ENCODE assay signal across 8 cellular contexts in the genomic region with DNA sequence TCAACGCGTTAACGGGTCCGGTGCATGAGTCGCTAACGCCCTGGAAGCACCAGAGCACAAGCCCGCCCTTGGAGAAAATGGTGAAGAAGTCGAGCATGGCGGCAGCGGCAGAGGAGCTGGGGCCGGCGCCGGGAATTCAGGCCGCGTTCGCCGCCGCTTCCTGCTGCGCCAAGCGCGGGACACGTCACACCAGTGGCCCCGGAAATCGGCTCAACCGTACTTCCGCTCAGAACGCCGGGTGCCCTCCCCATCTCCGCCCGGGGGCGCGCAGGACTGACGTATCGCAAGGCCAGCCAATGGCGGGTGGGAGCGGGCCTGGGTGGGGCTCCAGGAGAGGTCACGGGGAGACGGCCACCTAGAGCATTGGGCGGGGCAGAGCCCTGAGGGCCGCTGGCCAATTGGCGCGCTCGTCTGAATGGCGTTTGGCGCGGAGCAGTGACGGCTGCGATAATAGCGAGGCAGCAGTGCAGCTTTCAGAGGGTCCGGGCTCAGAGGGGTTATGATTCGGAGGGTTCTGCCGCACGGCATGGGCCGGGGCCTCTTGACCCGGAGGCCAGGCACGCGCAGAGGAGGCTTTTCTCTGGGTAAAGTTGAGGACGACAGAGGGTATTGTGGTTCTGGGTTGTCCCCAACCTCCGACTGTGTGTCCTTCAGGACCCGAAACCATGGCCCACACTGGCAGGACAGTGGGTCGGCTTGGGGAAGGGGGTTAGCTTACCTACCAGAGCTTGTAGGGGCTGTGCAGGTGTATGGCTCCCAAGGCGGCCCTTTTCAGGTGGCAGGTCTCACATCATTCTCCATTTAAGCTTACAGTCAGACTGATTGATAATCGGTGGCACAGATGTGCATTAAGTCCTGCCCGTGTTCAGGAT. TPM values are rescaled to one million over a fixed set of nuclear protein-coding genes. Genes with fewer than 3 reads are reported as not detected.
DNase-seq lines count a peak whose midpoint lies in the region; ATAC-seq, FAIRE-seq and TF ChIP-seq lines count a peak whose summit lies in the region.

A gene (plus strand): TSS at position 447 of the 872 bp plus-strand sequence. CDS start 53 bp downstream, at position 500.
A gene with protein sequence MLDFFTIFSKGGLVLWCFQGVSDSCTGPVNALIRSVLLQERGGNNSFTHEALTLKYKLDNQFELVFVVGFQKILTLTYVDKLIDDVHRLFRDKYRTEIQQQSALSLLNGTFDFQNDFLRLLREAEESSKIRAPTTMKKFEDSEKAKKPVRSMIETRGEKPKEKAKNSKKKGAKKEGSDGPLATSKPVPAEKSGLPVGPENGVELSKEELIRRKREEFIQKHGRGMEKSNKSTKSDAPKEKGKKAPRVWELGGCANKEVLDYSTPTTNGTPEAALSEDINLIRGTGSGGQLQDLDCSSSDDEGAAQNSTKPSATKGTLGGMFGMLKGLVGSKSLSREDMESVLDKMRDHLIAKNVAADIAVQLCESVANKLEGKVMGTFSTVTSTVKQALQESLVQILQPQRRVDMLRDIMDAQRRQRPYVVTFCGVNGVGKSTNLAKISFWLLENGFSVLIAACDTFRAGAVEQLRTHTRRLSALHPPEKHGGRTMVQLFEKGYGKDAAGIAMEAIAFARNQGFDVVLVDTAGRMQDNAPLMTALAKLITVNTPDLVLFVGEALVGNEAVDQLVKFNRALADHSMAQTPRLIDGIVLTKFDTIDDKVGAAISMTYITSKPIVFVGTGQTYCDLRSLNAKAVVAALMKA (minus strand): TSS at position 188 of the 872 bp plus-strand sequence. CDS start 91 bp downstream, at position 97.

- intact Hi-C loops in T-helper 2 cell treated with Interferon-gamma antibody and Interleukin-4, amounts not matched to agents 100 ng/mL and 5 ng/mL, for 36 hours (cut with micrococcal nuclease), result loop anchor here (1.0 to 5.0 kb wide), 8 partner anchors 14 to 677 kb away; a partner anchor contains a TSS
- intact Hi-C loops in left ventricle myocardium superior (cut with micrococcal nuclease) (loop anchor here (10.0 kb wide), 1 partner anchor 54 kb away; a partner anchor contains a TSS), psoas muscle (cut with DNase I) (loop anchor here (5.0 to 10.0 kb wide), 3 partner anchors 57 to 674 kb away; a partner anchor contains a TSS)

- ATAC-seq in GM18499 (IDR thresholded peaks at IDR 0.05; ENCODE audit: insufficient read depth, unreplicated experiment) (peak; percentile 94), HG02943 (IDR thresholded peaks at IDR 0.05; ENCODE audit: low read depth, unreplicated experiment) (peak; percentile 98), left ventricle myocardium superior (peak; percentile 99), psoas muscle (peak; percentile 98 to 99 (median 99))

- H3K4me1 ChIP-seq in psoas muscle, result peaks cover 16% of the 10 kb centered on the region

- H3K36me3 ChIP-seq in psoas muscle (ENCODE audit: insufficient read depth in 1 of 2, low read depth in 1 of 2), result peaks cover 13 to 57% of the 10 kb centered on the region in 2 donors

- peak; percentile 85 for DNase-seq in NCI-H187 treated with DMSO at 0.1 percent for 48 hours (lab: John Stamatoyannopoulos, UW)
- DNase-seq in anterior cingulate cortex (lab: John Stamatoyannopoulos, UW), result peak; percentile 89 to 100 (median 99)
- peak; percentile 100 for DNase-seq in left ventricle myocardium superior
- DNase-seq in psoas muscle, result peak; percentile 100
- DNase-seq in urothelium cell line (ENCODE audit: low spot score), result peak; percentile 99

- peak within 1 kb of the TSS; percentile 92 for H3K27ac ChIP-seq in psoas muscle

- TF ChIP-seq CTCF in psoas muscle (IDR thresholded peaks at IDR 0.05), result no peak

- peak within 1 kb of the TSS; percentile 85 for H3K4me3 ChIP-seq in psoas muscle

- no peaks in the 10 kb centered on the region for H3K9me3 ChIP-seq in psoas muscle

- FAIRE-seq in urothelium cell line (lab: Jason Lieb, UNC), result peak; percentile 83

- H3K27me3 ChIP-seq in psoas muscle (ENCODE audit: insufficient read depth in 3 of 3, low read length in 2 of 3), result no peaks in the 10 kb centered on the region

- 0 to 1% (median 1%) methylated on average over 63 to 64 of the region's 64 CpGs for WGBS in psoas muscle, 3 donors

RNA-seq across cellular contexts. Expression of the first gene that starts in this region (rescaled TPM):
- total RNA-seq in T-helper 2 cell treated with Interferon-gamma antibody and Interleukin-4, amounts not matched to agents 100 ng/mL and 5 ng/mL, for 36 hours, result 43.1 and 48.2 TPM in 2 replicates
- total RNA-seq in left ventricle myocardium superior, result 29.1 TPM
- total RNA-seq in psoas muscle, result 10 to 100 TPM; 12.3 to 27.7 (median 21.7) TPM
- 10 to 100 TPM; 17.9 to 27.1 (median 18.3) TPM for polyA plus RNA-seq in psoas muscle

RNA-seq across cellular contexts. Expression of the second gene that starts in this region (rescaled TPM):
- 150 and 157 TPM in 2 replicates for total RNA-seq in T-helper 2 cell treated with Interferon-gamma antibody and Interleukin-4, amounts not matched to agents 100 ng/mL and 5 ng/mL, for 36 hours
- total RNA-seq in left ventricle myocardium superior (68.6 TPM), psoas muscle (100 to 1,000 TPM in 1 of 4 donors, 10 to 100 TPM in 3; 54.4 to 105 (median 71.2) TPM)
- 10 to 100 TPM; 48.7 to 82.2 (median 76.2) TPM for polyA plus RNA-seq in psoas muscle

Comparison
In these comparisons a context has a peak if more than half of its experiments do, and no peak if none do; other contexts are left out.
1. Peak in every context shown above with its lines: DNase-seq, ATAC-seq, H3K4me3 ChIP-seq and H3K27ac ChIP-seq.